Comparison of ENCODE assay signal across 1 cellular context in the genomic region with DNA sequence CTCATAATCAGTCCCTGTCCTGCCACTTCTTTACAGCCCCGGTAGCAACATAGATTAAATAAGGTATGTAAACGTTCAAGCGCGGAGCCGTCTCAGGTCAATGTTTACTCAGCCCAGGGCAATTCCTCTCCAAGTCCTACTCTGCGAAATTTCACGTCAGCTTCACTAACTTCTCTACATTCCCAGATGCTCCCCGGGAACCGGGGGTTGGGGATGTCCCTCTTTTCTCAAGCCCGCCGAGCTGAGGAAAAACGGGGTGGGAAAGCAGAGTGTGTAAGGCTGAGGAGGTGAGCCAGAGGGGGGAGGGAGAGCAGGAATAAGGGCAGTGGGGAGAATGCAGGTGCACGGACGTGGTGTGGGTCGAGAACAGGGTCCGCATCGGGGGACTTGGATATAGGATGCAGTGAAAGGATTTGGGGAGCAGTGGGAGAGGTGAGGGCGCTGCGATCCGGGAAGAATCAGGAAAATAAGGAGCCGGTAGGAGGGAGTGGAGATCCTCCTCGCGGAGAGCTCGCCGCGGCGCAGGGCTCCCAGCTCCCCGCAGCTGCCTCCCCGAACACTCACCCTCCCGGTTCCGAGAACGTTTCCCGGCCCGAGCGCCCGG.
TF ChIP-seq lines count a peak whose summit lies in the region.

No MANE protein-coding gene starts in this region.

TF ChIP-seq in HepG2, 621 proteins besides CTCF, POLR2A, EP300 and RAD21 (continued from another document and continues in another):
- TF ChIP-seq, protein P1, sequence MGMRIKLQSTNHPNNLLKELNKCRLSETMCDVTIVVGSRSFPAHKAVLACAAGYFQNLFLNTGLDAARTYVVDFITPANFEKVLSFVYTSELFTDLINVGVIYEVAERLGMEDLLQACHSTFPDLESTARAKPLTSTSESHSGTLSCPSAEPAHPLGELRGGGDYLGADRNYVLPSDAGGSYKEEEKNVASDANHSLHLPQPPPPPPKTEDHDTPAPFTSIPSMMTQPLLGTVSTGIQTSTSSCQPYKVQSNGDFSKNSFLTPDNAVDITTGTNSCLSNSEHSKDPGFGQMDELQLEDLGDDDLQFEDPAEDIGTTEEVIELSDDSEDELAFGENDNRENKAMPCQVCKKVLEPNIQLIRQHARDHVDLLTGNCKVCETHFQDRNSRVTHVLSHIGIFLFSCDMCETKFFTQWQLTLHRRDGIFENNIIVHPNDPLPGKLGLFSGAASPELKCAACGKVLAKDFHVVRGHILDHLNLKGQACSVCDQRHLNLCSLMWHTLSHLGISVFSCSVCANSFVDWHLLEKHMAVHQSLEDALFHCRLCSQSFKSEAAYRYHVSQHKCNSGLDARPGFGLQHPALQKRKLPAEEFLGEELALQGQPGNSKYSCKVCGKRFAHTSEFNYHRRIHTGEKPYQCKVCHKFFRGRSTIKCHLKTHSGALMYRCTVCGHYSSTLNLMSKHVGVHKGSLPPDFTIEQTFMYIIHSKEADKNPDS (CRISPR knock-in tag; IDR thresholded peaks at IDR 0.05) = no peak
- TF ChIP-seq ZNF841 (CRISPR knock-in tag; IDR thresholded peaks at IDR 0.05; ENCODE audit: borderline replicate concordance) (0 out of 2 replicates have a peak, but pooled peaks have one; percentile 48), ZBTB42 (CRISPR knock-in tag; IDR thresholded peaks at IDR 0.05) (no peak), ZNF883 (CRISPR knock-in tag; IDR thresholded peaks at IDR 0.05; ENCODE audit: not compliant biosample characterization) (no peak), ATRX (CRISPR knock-in tag; IDR thresholded peaks at IDR 0.05; ENCODE audit: borderline replicate concordance) (no peak), FOXA3 (CRISPR knock-in tag; IDR thresholded peaks at IDR 0.05) (peak; percentile 94), HOXA7 (CRISPR knock-in tag; IDR thresholded peaks at IDR 0.05) (0 out of 2 replicates have a peak, but pooled peaks have one; percentile 69), RXRB (CRISPR knock-in tag; IDR thresholded peaks at IDR 0.05; ENCODE audit: borderline replicate concordance) (peak; percentile 84), SAP130 (CRISPR knock-in tag; IDR thresholded peaks at IDR 0.05; ENCODE audit: low read depth) (peak; percentile 82), NCOA2 (CRISPR knock-in tag; IDR thresholded peaks at IDR 0.05) (peak; percentile 73), HNRNPL (IDR thresholded peaks at IDR 0.05; ENCODE audit: low read depth, low read length) (no peak), MED1 (CRISPR knock-in tag; IDR thresholded peaks at IDR 0.05) (no peak; the same call in 1 of the 2 replicates), POGZ (CRISPR knock-in tag; IDR thresholded peaks at IDR 0.05) (no peak), RFX1 (IDR thresholded peaks at IDR 0.05) (no peak), ZNF143 (CRISPR knock-in tag; IDR thresholded peaks at IDR 0.05) (no peak), SATB2 (CRISPR knock-in tag; IDR thresholded peaks at IDR 0.05) (no peak; the same call in 1 of the 2 replicates), ZNF777 (CRISPR knock-in tag; IDR thresholded peaks at IDR 0.05) (peak; percentile 27), ZNF550 (CRISPR knock-in tag; IDR thresholded peaks at IDR 0.05; ENCODE audit: borderline replicate concordance) (no peak), MAFF (IDR thresholded peaks at IDR 0.05; ENCODE audit: low read depth, low read length) (0 out of 2 replicates have a peak, but pooled peaks have one; percentile 7), NONO (IDR thresholded peaks at IDR 0.05) (no peak), NONO (CRISPR knock-in tag; conservative IDR thresholded peaks at IDR 0.05) (peak; percentile 69; the same call in 1 of the 2 replicates), HOXA9 (CRISPR knock-in tag; IDR thresholded peaks at IDR 0.05; ENCODE audit: borderline replicate concordance) (no peak; the same call in 1 of the 2 replicates), MAFG (CRISPR knock-in tag; IDR thresholded peaks at IDR 0.05) (no peak), ZBTB20 (CRISPR knock-in tag; IDR thresholded peaks at IDR 0.05; ENCODE audit: borderline replicate concordance, low read depth) (peak; percentile 98), KDM2A (CRISPR knock-in tag; IDR thresholded peaks at IDR 0.05; ENCODE audit: borderline replicate concordance, low read depth) (no peak), CCDC6 (CRISPR knock-in tag; IDR thresholded peaks at IDR 0.05) (0 out of 2 replicates have a peak, but pooled peaks have one; percentile 33), TARDBP (CRISPR knock-in tag; IDR thresholded peaks at IDR 0.05) (peak; percentile 82), SRSF1 (optimal IDR thresholded peaks at IDR 0.05; ENCODE audit: low read depth, low read length) (no peak)
- TF ChIP-seq, protein P2, sequence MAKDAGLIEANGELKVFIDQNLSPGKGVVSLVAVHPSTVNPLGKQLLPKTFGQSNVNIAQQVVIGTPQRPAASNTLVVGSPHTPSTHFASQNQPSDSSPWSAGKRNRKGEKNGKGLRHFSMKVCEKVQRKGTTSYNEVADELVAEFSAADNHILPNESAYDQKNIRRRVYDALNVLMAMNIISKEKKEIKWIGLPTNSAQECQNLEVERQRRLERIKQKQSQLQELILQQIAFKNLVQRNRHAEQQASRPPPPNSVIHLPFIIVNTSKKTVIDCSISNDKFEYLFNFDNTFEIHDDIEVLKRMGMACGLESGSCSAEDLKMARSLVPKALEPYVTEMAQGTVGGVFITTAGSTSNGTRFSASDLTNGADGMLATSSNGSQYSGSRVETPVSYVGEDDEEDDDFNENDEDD (CRISPR knock-in tag; IDR thresholded peaks at IDR 0.05; ENCODE audit: borderline replicate concordance) = peak; percentile 38; the same call in 1 of the 2 replicates
- TF ChIP-seq, protein P3, sequence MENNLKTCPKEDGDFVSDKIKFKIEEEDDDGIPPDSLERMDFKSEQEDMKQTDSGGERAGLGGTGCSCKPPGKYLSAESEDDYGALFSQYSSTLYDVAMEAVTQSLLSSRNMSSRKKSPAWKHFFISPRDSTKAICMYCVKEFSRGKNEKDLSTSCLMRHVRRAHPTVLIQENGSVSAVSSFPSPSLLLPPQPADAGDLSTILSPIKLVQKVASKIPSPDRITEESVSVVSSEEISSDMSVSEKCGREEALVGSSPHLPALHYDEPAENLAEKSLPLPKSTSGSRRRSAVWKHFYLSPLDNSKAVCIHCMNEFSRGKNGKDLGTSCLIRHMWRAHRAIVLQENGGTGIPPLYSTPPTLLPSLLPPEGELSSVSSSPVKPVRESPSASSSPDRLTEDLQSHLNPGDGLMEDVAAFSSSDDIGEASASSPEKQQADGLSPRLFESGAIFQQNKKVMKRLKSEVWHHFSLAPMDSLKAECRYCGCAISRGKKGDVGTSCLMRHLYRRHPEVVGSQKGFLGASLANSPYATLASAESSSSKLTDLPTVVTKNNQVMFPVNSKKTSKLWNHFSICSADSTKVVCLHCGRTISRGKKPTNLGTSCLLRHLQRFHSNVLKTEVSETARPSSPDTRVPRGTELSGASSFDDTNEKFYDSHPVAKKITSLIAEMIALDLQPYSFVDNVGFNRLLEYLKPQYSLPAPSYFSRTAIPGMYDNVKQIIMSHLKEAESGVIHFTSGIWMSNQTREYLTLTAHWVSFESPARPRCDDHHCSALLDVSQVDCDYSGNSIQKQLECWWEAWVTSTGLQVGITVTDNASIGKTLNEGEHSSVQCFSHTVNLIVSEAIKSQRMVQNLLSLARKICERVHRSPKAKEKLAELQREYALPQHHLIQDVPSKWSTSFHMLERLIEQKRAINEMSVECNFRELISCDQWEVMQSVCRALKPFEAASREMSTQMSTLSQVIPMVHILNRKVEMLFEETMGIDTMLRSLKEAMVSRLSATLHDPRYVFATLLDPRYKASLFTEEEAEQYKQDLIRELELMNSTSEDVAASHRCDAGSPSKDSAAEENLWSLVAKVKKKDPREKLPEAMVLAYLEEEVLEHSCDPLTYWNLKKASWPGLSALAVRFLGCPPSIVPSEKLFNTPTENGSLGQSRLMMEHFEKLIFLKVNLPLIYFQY (CRISPR knock-in tag; IDR thresholded peaks at IDR 0.05; ENCODE audit: borderline replicate concordance) = peak; percentile 99
- TF ChIP-seq, protein P4, sequence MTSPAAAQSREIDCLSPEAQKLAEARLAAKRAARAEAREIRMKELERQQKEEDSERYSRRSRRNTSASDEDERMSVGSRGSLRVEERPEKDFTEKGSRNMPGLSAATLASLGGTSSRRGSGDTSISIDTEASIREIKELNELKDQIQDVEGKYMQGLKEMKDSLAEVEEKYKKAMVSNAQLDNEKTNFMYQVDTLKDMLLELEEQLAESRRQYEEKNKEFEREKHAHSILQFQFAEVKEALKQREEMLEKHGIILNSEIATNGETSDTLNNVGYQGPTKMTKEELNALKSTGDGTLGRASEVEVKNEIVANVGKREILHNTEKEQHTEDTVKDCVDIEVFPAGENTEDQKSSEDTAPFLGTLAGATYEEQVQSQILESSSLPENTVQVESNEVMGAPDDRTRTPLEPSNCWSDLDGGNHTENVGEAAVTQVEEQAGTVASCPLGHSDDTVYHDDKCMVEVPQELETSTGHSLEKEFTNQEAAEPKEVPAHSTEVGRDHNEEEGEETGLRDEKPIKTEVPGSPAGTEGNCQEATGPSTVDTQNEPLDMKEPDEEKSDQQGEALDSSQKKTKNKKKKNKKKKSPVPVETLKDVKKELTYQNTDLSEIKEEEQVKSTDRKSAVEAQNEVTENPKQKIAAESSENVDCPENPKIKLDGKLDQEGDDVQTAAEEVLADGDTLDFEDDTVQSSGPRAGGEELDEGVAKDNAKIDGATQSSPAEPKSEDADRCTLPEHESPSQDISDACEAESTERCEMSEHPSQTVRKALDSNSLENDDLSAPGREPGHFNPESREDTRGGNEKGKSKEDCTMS (CRISPR knock-in tag; conservative IDR thresholded peaks at IDR 0.05) = no peak
- TF ChIP-seq, protein P5, sequence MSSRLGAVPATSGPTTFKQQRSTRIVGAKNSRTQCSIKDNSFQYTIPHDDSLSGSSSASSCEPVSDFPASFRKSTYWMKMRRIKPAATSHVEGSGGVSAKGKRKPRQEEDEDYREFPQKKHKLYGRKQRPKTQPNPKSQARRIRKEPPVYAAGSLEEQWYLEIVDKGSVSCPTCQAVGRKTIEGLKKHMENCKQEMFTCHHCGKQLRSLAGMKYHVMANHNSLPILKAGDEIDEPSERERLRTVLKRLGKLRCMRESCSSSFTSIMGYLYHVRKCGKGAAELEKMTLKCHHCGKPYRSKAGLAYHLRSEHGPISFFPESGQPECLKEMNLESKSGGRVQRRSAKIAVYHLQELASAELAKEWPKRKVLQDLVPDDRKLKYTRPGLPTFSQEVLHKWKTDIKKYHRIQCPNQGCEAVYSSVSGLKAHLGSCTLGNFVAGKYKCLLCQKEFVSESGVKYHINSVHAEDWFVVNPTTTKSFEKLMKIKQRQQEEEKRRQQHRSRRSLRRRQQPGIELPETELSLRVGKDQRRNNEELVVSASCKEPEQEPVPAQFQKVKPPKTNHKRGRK (CRISPR knock-in tag; IDR thresholded peaks at IDR 0.05) = 0 out of 2 replicates have a peak, but pooled peaks have one; percentile 46
- TF ChIP-seq, protein P6, sequence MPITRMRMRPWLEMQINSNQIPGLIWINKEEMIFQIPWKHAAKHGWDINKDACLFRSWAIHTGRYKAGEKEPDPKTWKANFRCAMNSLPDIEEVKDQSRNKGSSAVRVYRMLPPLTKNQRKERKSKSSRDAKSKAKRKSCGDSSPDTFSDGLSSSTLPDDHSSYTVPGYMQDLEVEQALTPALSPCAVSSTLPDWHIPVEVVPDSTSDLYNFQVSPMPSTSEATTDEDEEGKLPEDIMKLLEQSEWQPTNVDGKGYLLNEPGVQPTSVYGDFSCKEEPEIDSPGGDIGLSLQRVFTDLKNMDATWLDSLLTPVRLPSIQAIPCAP (CRISPR knock-in tag; IDR thresholded peaks at IDR 0.05; ENCODE audit: low read depth) = no peak
- TF ChIP-seq, protein P7, sequence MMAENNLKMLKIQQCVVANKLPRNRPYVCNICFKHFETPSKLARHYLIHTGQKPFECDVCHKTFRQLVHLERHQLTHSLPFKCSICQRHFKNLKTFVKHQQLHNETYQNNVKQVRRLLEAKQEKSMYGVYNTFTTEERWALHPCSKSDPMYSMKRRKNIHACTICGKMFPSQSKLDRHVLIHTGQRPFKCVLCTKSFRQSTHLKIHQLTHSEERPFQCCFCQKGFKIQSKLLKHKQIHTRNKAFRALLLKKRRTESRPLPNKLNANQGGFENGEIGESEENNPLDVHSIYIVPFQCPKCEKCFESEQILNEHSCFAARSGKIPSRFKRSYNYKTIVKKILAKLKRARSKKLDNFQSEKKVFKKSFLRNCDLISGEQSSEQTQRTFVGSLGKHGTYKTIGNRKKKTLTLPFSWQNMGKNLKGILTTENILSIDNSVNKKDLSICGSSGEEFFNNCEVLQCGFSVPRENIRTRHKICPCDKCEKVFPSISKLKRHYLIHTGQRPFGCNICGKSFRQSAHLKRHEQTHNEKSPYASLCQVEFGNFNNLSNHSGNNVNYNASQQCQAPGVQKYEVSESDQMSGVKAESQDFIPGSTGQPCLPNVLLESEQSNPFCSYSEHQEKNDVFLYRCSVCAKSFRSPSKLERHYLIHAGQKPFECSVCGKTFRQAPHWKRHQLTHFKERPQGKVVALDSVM (CRISPR knock-in tag; IDR thresholded peaks at IDR 0.05) = 0 out of 2 replicates have a peak, but pooled peaks have one; percentile 7
- TF ChIP-seq, protein P8, sequence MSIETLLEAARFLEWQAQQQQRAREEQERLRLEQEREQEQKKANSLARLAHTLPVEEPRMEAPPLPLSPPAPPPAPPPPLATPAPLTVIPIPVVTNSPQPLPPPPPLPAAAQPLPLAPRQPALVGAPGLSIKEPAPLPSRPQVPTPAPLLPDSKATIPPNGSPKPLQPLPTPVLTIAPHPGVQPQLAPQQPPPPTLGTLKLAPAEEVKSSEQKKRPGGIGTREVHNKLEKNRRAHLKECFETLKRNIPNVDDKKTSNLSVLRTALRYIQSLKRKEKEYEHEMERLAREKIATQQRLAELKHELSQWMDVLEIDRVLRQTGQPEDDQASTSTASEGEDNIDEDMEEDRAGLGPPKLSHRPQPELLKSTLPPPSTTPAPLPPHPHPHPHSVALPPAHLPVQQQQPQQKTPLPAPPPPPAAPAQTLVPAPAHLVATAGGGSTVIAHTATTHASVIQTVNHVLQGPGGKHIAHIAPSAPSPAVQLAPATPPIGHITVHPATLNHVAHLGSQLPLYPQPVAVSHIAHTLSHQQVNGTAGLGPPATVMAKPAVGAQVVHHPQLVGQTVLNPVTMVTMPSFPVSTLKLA (IDR thresholded peaks at IDR 0.05) = 0 out of 2 replicates have a peak, but pooled peaks have one; percentile 21
- TF ChIP-seq, protein P9, sequence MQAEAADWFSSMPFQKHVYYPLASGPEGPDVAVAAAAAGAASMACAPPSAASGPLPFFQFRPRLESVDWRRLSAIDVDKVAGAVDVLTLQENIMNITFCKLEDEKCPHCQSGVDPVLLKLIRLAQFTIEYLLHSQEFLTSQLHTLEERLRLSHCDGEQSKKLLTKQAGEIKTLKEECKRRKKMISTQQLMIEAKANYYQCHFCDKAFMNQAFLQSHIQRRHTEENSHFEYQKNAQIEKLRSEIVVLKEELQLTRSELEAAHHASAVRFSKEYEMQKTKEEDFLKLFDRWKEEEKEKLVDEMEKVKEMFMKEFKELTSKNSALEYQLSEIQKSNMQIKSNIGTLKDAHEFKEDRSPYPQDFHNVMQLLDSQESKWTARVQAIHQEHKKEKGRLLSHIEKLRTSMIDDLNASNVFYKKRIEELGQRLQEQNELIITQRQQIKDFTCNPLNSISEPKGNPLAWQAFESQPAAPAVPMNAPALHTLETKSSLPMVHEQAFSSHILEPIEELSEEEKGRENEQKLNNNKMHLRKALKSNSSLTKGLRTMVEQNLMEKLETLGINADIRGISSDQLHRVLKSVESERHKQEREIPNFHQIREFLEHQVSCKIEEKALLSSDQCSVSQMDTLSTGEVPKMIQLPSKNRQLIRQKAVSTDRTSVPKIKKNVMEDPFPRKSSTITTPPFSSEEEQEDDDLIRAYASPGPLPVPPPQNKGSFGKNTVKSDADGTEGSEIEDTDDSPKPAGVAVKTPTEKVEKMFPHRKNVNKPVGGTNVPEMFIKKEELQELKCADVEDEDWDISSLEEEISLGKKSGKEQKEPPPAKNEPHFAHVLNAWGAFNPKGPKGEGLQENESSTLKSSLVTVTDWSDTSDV (CRISPR knock-in tag; IDR thresholded peaks at IDR 0.05) = no peak; the same call in 1 of the 2 replicates
